20 cellular contexts compared by ENCODE assay signal in the genomic region with DNA sequence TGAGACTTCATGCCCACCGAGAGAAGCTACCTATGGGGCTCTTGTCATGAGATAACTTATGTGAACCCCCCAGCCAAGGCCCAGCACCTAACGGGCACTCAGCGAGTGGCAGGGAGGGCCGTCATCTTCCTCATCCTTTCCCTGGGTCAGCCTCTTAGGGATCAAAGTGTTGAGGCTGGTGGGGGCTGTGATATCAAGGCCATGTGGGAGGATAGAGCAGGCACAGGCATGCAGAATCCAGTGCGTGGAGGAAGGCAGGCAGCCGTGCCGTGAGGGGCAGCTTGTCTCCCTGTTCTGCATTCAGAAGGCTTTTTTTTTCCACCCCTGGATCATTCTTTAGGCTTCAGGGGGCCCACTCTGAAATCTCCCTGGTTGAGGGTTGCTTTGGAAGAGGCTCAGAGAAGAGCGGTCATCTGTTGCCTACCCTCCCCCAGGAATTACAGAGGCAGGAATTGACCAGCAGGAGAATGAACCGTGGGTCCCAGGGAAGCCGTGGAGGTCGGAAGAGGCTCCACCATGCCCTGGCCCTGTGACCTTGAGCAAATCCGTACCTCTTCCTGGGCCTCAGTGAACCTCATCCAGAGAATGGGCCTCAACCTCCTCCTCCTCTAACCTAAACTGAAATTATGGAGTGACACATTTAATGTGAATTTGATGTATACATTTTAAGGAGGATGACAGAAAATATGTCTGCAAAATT.
DNase-seq lines count a peak whose midpoint lies in the region; ATAC-seq and TF ChIP-seq lines count a peak whose summit lies in the region.
"Had no signal": no experiment of that assay in that cellular context is flagged by ENCODE, and none has a peak within 500 bp of the region (broad histone marks: within the 10 kb centered on the region; RNA-seq: fewer than 3 reads in every experiment).

No MANE protein-coding gene starts in this region.

- H3K9me3 ChIP-seq in WERI-Rb-1 (ENCODE audit: severe bottlenecking) = no peaks in the 10 kb centered on the region
- H3K9me3 ChIP-seq: heart right ventricle had no signal

- POLR2A ChIA-PET in activated CD4-positive, alpha-beta T cell treated with anti-CD3 and anti-CD28 coated beads, Interleukin-2, amount 10 ng/mL, durations not matched to agents 7 days and 5 days (lab: Charles Lee) = no interaction called here

- no peaks in the 10 kb centered on the region for H3K36me3 Mint-ChIP-seq in activated CD4-positive, alpha-beta T cell treated with anti-CD3 and anti-CD28 coated beads, Interleukin-2, amount 10 ng/mL, durations not matched to agents 7 days and 5 days (ENCODE audit: low read depth)
- H3K36me3 Mint-ChIP-seq in progenitor cell of endocrine pancreas (ENCODE audit: insufficient read depth) = no peaks in the 10 kb centered on the region

- H3K4me1 Mint-ChIP-seq in activated CD4-positive, alpha-beta T cell treated with anti-CD3 and anti-CD28 coated beads, Interleukin-2, amount 10 ng/mL, durations not matched to agents 7 days and 5 days = no peaks in the 10 kb centered on the region
- H3K4me1 Mint-ChIP-seq in progenitor cell of endocrine pancreas (ENCODE audit: low read depth) = no peaks in the 10 kb centered on the region

- no peak overlapping the region for H3K4me3 Mint-ChIP-seq in activated CD4-positive, alpha-beta T cell treated with anti-CD3 and anti-CD28 coated beads, Interleukin-2, amount 10 ng/mL, durations not matched to agents 7 days and 5 days
- H3K4me3 Mint-ChIP-seq in progenitor cell of endocrine pancreas (ENCODE audit: low read depth) = no peak overlapping the region

- H3K9me3 Mint-ChIP-seq in activated CD4-positive, alpha-beta T cell treated with anti-CD3 and anti-CD28 coated beads, Interleukin-2, amount 10 ng/mL, durations not matched to agents 7 days and 5 days = no peaks in the 10 kb centered on the region
- H3K9me3 Mint-ChIP-seq in progenitor cell of endocrine pancreas (ENCODE audit: low read depth) = no peaks in the 10 kb centered on the region

- no peak overlapping the region for H3K27ac ChIP-seq in WERI-Rb-1
- H3K27ac ChIP-seq: brain microvascular endothelial cell, C4-2B, heart right ventricle had no signal

- no peaks in the 10 kb centered on the region for H3K27me3 Mint-ChIP-seq in activated CD4-positive, alpha-beta T cell treated with anti-CD3 and anti-CD28 coated beads, Interleukin-2, amount 10 ng/mL, durations not matched to agents 7 days and 5 days
- H3K27me3 Mint-ChIP-seq in progenitor cell of endocrine pancreas = no peaks in the 10 kb centered on the region

- no peaks in the 10 kb centered on the region for H3K27me3 ChIP-seq in WERI-Rb-1 (ENCODE audit: insufficient read depth, low read depth, severe bottlenecking)
- H3K27me3 ChIP-seq: brain microvascular endothelial cell, heart right ventricle had no signal

- no peaks in the 10 kb centered on the region for H3K36me3 ChIP-seq in WERI-Rb-1

- CTCF ChIA-PET in activated CD4-positive, alpha-beta T cell treated with anti-CD3 and anti-CD28 coated beads, Interleukin-2, amount 10 ng/mL, durations not matched to agents 7 days and 5 days (lab: Charles Lee) = interaction anchor here (1.2 to 3.1 kb wide), 2 partner anchors 121 to 129 kb away, joined by 3 to 17 read pairs; no protein-coding TSS in a partner anchor

- no peak overlapping the region for H3K27ac Mint-ChIP-seq in activated CD4-positive, alpha-beta T cell treated with anti-CD3 and anti-CD28 coated beads, Interleukin-2, amount 10 ng/mL, durations not matched to agents 7 days and 5 days
- no peak overlapping the region for H3K27ac Mint-ChIP-seq in progenitor cell of endocrine pancreas
- H3K27ac Mint-ChIP-seq: activated T-helper 2 cell treated with anti-CD3 and anti-CD28 coated beads, Interferon-gamma antibody, Interleukin-2, Interleukin-4, amounts not matched to agents 10 μg/mL and 5 μg/mL and 100 μg/mL, durations not matched to agents 14 hours and 24 hours and 36 hours had no signal

- no peak overlapping the region for H3K4me3 ChIP-seq in WERI-Rb-1 (ENCODE audit: low read depth, low read length)
- H3K4me3 ChIP-seq: GM12878, heart right ventricle, lung had no signal

- DNase-seq in activated CD4-positive, alpha-beta T cell treated with anti-CD3 and anti-CD28 coated beads, Interleukin-2, amount 10 ng/mL, durations not matched to agents 7 days and 5 days = peak; percentile 3
- DNase-seq in activated CD4-positive, alpha-beta T cell treated with anti-CD3 and anti-CD28 coated beads for 1 hour = no peak
- DNase-seq in GM03348 (ENCODE audit: low spot score) (peak; percentile 1), WERI-Rb-1 (peak; percentile 2), left kidney (ENCODE audit: low read depth, low spot score) (peak; percentile 35), progenitor cell of endocrine pancreas (ENCODE audit: low spot score, unreplicated experiment) (no peak), NCI-H524 (lab: John Stamatoyannopoulos, UW) (no peak)
- DNase-seq: GF-D8, HCEC 1CT, NCI-H2029 treated with DMSO at 0.1 percent for 48 hours, occipital lobe, T-helper 9 cell had no signal

- no peak for TF ChIP-seq CTCF in WERI-Rb-1 (IDR thresholded peaks at IDR 0.05; ENCODE audit: low read depth, low read length)
- TF ChIP-seq CTCF in progenitor cell of endocrine pancreas (IDR thresholded peaks at IDR 0.05; ENCODE audit: unreplicated experiment) = no peak

- ATAC-seq in GM18858 (IDR thresholded peaks at IDR 0.05; ENCODE audit: unreplicated experiment) = no peak
- ATAC-seq: GM12878, heart right ventricle, SK-N-SH treated with all-trans-retinoic acid at 6 μM for 48 hours had no signal

Comparison
In these comparisons a context has a peak if more than half of its experiments do, and no peak if none do; other contexts are left out.
1. DNase-seq: peak in activated CD4-positive, alpha-beta T cell treated with anti-CD3 and anti-CD28 coated beads, Interleukin-2, amount 10 ng/mL, durations not matched to agents 7 days and 5 days (single experiment), GM03348 (single experiment), WERI-Rb-1 (single experiment) and left kidney (single experiment); none in activated CD4-positive, alpha-beta T cell treated with anti-CD3 and anti-CD28 coated beads for 1 hour (single experiment), progenitor cell of endocrine pancreas (single experiment) and NCI-H524 (0 of 2).